8 cellular contexts compared by ENCODE assay signal in the genomic region with DNA sequence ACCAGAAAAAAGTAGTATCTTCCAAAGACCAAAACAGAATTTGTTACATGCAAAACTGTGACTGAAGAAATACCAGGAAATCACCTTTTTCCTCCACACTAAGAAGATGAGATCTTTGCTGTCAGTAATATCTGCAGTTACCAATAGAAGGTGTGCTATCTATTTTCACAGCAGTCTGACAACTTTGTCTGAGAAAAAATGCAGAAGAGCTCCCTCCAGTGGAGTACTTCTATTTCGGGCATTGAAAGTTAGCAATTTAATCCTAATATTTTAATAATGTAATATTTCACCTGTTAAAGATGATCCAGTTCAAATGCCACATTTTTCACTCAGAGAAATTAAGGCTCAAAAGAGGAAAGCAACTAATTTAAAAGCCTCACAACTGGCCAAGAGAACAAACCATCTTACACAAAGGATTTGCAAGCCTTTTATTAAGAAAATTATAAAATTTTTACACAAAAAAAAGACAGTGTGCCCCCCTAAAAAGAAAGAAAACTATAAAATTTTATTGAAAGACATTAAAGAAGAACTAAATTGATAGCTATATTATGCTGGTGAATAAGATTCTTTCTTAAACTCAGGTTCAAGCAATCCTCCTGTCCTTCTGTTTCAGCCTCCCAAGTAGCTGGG. TPM values are rescaled to one million over a fixed set of nuclear protein-coding genes. Genes with fewer than 3 reads are reported as not detected.
A peak's percentile ranks its signal among the peaks of the same experiment; 100 is the strongest.
DNase-seq lines count a peak whose midpoint lies in the region; ATAC-seq and TF ChIP-seq lines count a peak whose summit lies in the region.

No MANE protein-coding gene starts in this region.

- H3K9me3 ChIP-seq in HCT116 (ENCODE audit: control insufficient read depth in 1 of 2, insufficient read depth in 1 of 2, low read depth in 1 of 2, low read length in 2 of 2) (no peaks in the 10 kb centered on the region), trophoblast cell (ENCODE audit: insufficient read depth, low read depth, low read length) (no peaks in the 10 kb centered on the region)

- H3K36me3 ChIP-seq in HCT116 (ENCODE audit: control insufficient read depth in 1 of 2, insufficient read depth in 2 of 2, low read length in 2 of 2): peaks cover 0 to 1% of the 10 kb centered on the region in 2 experiments; a peak in 1 of 4 replicates
- peaks cover 0 to 2% of the 10 kb centered on the region in 2 experiments for H3K36me3 ChIP-seq in trophoblast cell (ENCODE audit: control insufficient read depth in 1 of 2, insufficient read depth in 2 of 2, low read length in 2 of 2)

- H3K18ac ChIP-seq in trophoblast cell (ENCODE audit: low read length): no peak overlapping the region

- H3K9ac ChIP-seq in HCT116 (ENCODE audit: low read length): no peak overlapping the region
- no peak overlapping the region for H3K9ac ChIP-seq in trophoblast cell (ENCODE audit: low read length)

- no peak for TF ChIP-seq POLR2A in HCT116 (IDR thresholded peaks at IDR 0.05; ENCODE audit: borderline replicate concordance, extremely low read depth, insufficient read depth, insufficient read length)

- H4K20me1 ChIP-seq in HCT116 (ENCODE audit: insufficient read depth): no peaks in the 10 kb centered on the region

- no peak overlapping the region for H3K14ac ChIP-seq in trophoblast cell (ENCODE audit: low read length)

- no peak overlapping the region for H2BK120ac ChIP-seq in trophoblast cell (ENCODE audit: insufficient read depth, low read length, poor library complexity)

- no peak overlapping the region for H3K27ac ChIP-seq in HCT116 (ENCODE audit: low read depth, low read length)
- no peak overlapping the region for H3K27ac ChIP-seq in trophoblast cell (ENCODE audit: low read depth, low read length)

- RAD21 ChIA-PET in HCT116 (lab: Charles Lee; ENCODE audit: low non-redundant PET in 1 of 2, low total read pairs in 2 of 2, uncharacterized antibody in 2 of 2, unreplicated experiment in 2 of 2): no interaction called here

- H3K4me1 ChIP-seq in HCT116 (ENCODE audit: control insufficient read depth in 1 of 2, insufficient read depth in 2 of 2, low read length in 2 of 2) (peaks cover 0 to 9% of the 10 kb centered on the region in 2 experiments; a peak in 2 of 4 replicates), trophoblast cell (ENCODE audit: control insufficient read depth in 1 of 2, insufficient read depth in 2 of 2, low read length in 2 of 2) (peaks cover 0 to 2% of the 10 kb centered on the region in 2 experiments)

- TF ChIP-seq RAD21 in HCT116 (IDR thresholded peaks at IDR 0.05; ENCODE audit: low read depth): peak; percentile 55

- CTCF ChIA-PET in HCT116 (lab: Charles Lee): interaction anchor here (0.7 to 1.4 kb wide), 9 partner anchors 10 to 839 kb away, joined by 3 to 11 read pairs (median 3); no protein-coding TSS in a partner anchor

- POLR2A ChIA-PET in HCT116 (lab: Charles Lee): no interaction called here

- no peak overlapping the region for H3K23ac ChIP-seq in trophoblast cell (ENCODE audit: low read length)

- H3K4ac ChIP-seq in trophoblast cell (ENCODE audit: low read depth, low read length): no peak overlapping the region

- no peak overlapping the region for H2BK12ac ChIP-seq in trophoblast cell (ENCODE audit: low read length)

- H4K8ac ChIP-seq in trophoblast cell (ENCODE audit: low read depth, low read length): no peak overlapping the region

- no peaks in the 10 kb centered on the region for H3K9me2 ChIP-seq in HCT116 (ENCODE audit: insufficient read depth)

- intact Hi-C loops in HCT116 (cut with micrococcal nuclease): loop anchor here (1.0 kb wide), 2 partner anchors 354 to 836 kb away; no protein-coding TSS in a partner anchor

- no peak overlapping the region for H2BK5ac ChIP-seq in trophoblast cell (ENCODE audit: low read depth, low read length, poor library complexity)

- H2AFZ ChIP-seq in HCT116 (ENCODE audit: low read depth, low read length, poor library complexity, severe bottlenecking): no peak overlapping the region
- H2AFZ ChIP-seq in trophoblast cell (ENCODE audit: insufficient read depth, low read length, poor library complexity): no peak overlapping the region

- no peak overlapping the region for H4K91ac ChIP-seq in trophoblast cell (ENCODE audit: low read depth, low read length)

- peak; percentile 61 to 73 (median 69); a peak in 5 of 6 replicates for TF ChIP-seq CTCF in HCT116 (IDR thresholded peaks at IDR 0.05 in 2 of 3, conservative IDR thresholded peaks at IDR 0.05 in 1 of 3; ENCODE audit: borderline replicate concordance in 1 of 3, insufficient read depth in 1 of 3, low read depth in 2 of 3, low read length in 2 of 3)
- no peak for TF ChIP-seq CTCF in omental fat pad (IDR thresholded peaks at IDR 0.05)

- H3K27me3 ChIP-seq in HCT116 (ENCODE audit: insufficient read depth, low read length) (no peaks in the 10 kb centered on the region), trophoblast cell (ENCODE audit: insufficient read depth, low read length) (no peaks in the 10 kb centered on the region)

- H4K12ac ChIP-seq in trophoblast cell (ENCODE audit: low read depth, low read length): no peak overlapping the region

- H3K4me3 ChIP-seq in HCT116 (replicated peaks in 1 of 2; ENCODE audit: low read depth in 1 of 2, low read length in 2 of 2) (no peak overlapping the region), trophoblast cell (ENCODE audit: low read depth, low read length) (no peak overlapping the region)

- no CpG with 5 or more reads among the region's 1 CpG for WGBS in trophoblast cell (ENCODE audit: extremely low coverage, insufficient coverage, insufficient read length)

- DNase-seq in NCI-H524 (lab: John Stamatoyannopoulos, UW): peak; percentile 31 to 62
- DNase-seq in NCI-H524 treated with DMSO at 0.1 percent for 48 hours (lab: John Stamatoyannopoulos, UW): no peak
- DNase-seq in HCT116 (ENCODE audit: low read depth, low spot score): peak; percentile 33
- peak; percentile 16 to 58 for DNase-seq in NCI-H446 (lab: John Stamatoyannopoulos, UW)
- peak; percentile 54 for DNase-seq in dedifferentiated amniotic fluid mesenchymal stem cell (ENCODE audit: extremely low spot score)
- peak; percentile 7 to 73 for DNase-seq in trophoblast cell
- no peak for DNase-seq in omental fat pad (ENCODE audit: low spot score)
- DNase-seq in T1000 (lab: John Stamatoyannopoulos, UW): no peak

- BruUV-seq in HCT116 (replicated peaks; lab: Mats Ljungman, UMichigan): no TSS peak

- H2AK5ac ChIP-seq in trophoblast cell (ENCODE audit: low read length): no peak overlapping the region

- ATAC-seq in HCT116: peak; percentile 71
- no peak for ATAC-seq in omental fat pad (ENCODE audit: low FRiP score)

- H3K4me2 ChIP-seq in HCT116 (ENCODE audit: low read length): no peak overlapping the region
- no peak overlapping the region for H3K4me2 ChIP-seq in trophoblast cell (ENCODE audit: low read length)

- no peaks in the 10 kb centered on the region for H3K79me1 ChIP-seq in trophoblast cell (ENCODE audit: low read length)

- H3K79me2 ChIP-seq in HCT116 (ENCODE audit: insufficient read depth, low read length): peaks cover 29% of the 10 kb centered on the region
- H3K79me2 ChIP-seq in trophoblast cell (ENCODE audit: control insufficient read depth, insufficient read depth, low read length, poor library complexity): no peaks in the 10 kb centered on the region

TF ChIP-seq in HCT116, 20 proteins besides CTCF, POLR2A, EP300 and RAD21 (continues in another document):
- no peak for TF ChIP-seq SRF (IDR thresholded peaks at IDR 0.05; ENCODE audit: low read depth)
- no peak for TF ChIP-seq POLR2AphosphoS5 (IDR thresholded peaks at IDR 0.05; ENCODE audit: low read depth, low read length)
- TF ChIP-seq JUND (IDR thresholded peaks at IDR 0.05): no peak
- TF ChIP-seq EGR1 (IDR thresholded peaks at IDR 0.05; ENCODE audit: low read depth): no peak
- TF ChIP-seq, protein P1, sequence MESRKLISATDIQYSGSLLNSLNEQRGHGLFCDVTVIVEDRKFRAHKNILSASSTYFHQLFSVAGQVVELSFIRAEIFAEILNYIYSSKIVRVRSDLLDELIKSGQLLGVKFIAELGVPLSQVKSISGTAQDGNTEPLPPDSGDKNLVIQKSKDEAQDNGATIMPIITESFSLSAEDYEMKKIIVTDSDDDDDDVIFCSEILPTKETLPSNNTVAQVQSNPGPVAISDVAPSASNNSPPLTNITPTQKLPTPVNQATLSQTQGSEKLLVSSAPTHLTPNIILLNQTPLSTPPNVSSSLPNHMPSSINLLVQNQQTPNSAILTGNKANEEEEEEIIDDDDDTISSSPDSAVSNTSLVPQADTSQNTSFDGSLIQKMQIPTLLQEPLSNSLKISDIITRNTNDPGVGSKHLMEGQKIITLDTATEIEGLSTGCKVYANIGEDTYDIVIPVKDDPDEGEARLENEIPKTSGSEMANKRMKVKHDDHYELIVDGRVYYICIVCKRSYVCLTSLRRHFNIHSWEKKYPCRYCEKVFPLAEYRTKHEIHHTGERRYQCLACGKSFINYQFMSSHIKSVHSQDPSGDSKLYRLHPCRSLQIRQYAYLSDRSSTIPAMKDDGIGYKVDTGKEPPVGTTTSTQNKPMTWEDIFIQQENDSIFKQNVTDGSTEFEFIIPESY (IDR thresholded peaks at IDR 0.05; ENCODE audit: extremely low read depth, insufficient replicate concordance, low read length): no peak
- TF ChIP-seq EZH2 (IDR thresholded peaks at IDR 0.05): no peak
- TF ChIP-seq TCF7L2 (IDR thresholded peaks at IDR 0.05; ENCODE audit: borderline replicate concordance, extremely low read depth, insufficient read depth, insufficient read length): no peak
- TF ChIP-seq YY1 (IDR thresholded peaks at IDR 0.05; ENCODE audit: extremely low read depth, insufficient replicate concordance, low read depth, low read length): no peak
- no peak for TF ChIP-seq ZNF274 (IDR thresholded peaks at IDR 0.05; ENCODE audit: low read depth, low read length)
- TF ChIP-seq, protein P2, sequence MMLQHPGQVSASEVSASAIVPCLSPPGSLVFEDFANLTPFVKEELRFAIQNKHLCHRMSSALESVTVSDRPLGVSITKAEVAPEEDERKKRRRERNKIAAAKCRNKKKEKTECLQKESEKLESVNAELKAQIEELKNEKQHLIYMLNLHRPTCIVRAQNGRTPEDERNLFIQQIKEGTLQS (IDR thresholded peaks at IDR 0.05): no peak

RNA-seq across cellular contexts. Expression of a gene that starts 50.6 kb away (rescaled TPM):
- total RNA-seq in HCT116 (2021; ENCODE audit: unreplicated experiment) (39.7 TPM), omental fat pad (1 to 10 TPM in 2 of 4 donors, under 1 TPM in 2; 0.31 to 3.8 (median 1.5) TPM)
- 18.6 and 23.6 TPM in 2 replicates for polyA plus RNA-seq in HCT116 (2012)
- polyA plus RNA-seq in trophoblast cell (2013): 72.7 and 80.8 TPM in 2 replicates

Comparison
In these comparisons a context has a peak if more than half of its experiments do, and no peak if none do; other contexts are left out.
1. DNase-seq: peak in NCI-H524 (2 of 2), HCT116 (single experiment), NCI-H446 (2 of 2), dedifferentiated amniotic fluid mesenchymal stem cell (single experiment) and trophoblast cell (2 of 2); none in NCI-H524 treated with DMSO at 0.1 percent for 48 hours (single experiment), omental fat pad (single experiment) and T1000 (single experiment).
2. CTCF ChIP-seq: peak in HCT116 (3 of 3); none in omental fat pad (0 of 3).